35 cellular contexts compared by ENCODE assay signal in the genomic region with DNA sequence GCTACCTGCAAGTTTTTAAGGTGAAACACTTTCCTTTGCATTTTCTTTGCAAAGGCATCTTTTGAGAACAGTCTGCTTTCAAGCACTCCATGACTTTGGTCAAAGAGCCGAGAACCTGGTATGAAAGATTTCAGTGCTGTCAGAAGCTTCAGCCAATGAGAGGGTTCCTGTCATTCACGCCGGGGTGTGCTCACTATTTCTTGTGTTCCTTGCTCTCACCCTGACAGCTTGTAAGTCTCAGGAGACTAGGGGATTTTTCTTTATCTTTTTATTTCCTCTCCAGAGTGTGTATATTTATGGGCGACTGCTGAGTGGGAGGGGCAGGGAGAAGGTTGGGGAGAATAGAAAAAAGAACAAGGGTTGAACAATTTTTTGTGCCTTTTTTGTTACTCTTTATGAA.
"Had no signal": no experiment of that assay in that cellular context is flagged by ENCODE, and none has a peak within 500 bp of the region (broad histone marks: within the 10 kb centered on the region; RNA-seq: fewer than 3 reads in every experiment).

No MANE protein-coding gene starts in this region.

- H3K4me1 Mint-ChIP-seq: activated CD4-positive, alpha-beta T cell treated with anti-CD3 and anti-CD28 coated beads for 36 hours; activated naive CD4-positive, alpha-beta T cell treated with anti-CD3 and anti-CD28 coated beads, Interleukin-2, amount 10 ng/mL, durations not matched to agents 7 days and 5 days; activated naive CD8-positive, alpha-beta T cell treated with anti-CD3 and anti-CD28 coated beads, Interleukin-2, amount 10 ng/mL, durations not matched to agents 7 days and 5 days; naive thymus-derived CD4-positive, alpha-beta T cell; neural crest cell had no signal

- H3K36me3 Mint-ChIP-seq: activated naive CD4-positive, alpha-beta T cell treated with anti-CD3 and anti-CD28 coated beads, Interleukin-2, amount 10 ng/mL, durations not matched to agents 7 days and 5 days; activated naive CD8-positive, alpha-beta T cell treated with anti-CD3 and anti-CD28 coated beads, Interleukin-2, amount 10 ng/mL, durations not matched to agents 7 days and 5 days; brain; mesothelial cell of epicardium; naive thymus-derived CD4-positive, alpha-beta T cell had no signal

- H3K4me3 ChIP-seq: ascending aorta, cardiac muscle cell, coronary artery, dorsolateral prefrontal cortex, gastrocnemius medialis, psoas muscle, smooth muscle cell, suprapubic skin, tibial artery, upper lobe of right lung had no signal

- H3K27ac Mint-ChIP-seq: activated CD4-positive, alpha-beta T cell treated with anti-CD3 and anti-CD28 coated beads for 36 hours; activated naive CD4-positive, alpha-beta T cell treated with anti-CD3 and anti-CD28 coated beads, Interleukin-2, amount 10 ng/mL, durations not matched to agents 7 days and 5 days; activated naive CD8-positive, alpha-beta T cell treated with anti-CD3 and anti-CD28 coated beads, Interleukin-2, amount 10 ng/mL, durations not matched to agents 7 days and 5 days; activated T-cell treated with anti-CD3 and anti-CD28 coated beads, Interleukin-2, amount 50 U/mL, for 24 hours; brain; naive thymus-derived CD4-positive, alpha-beta T cell; T-helper 2 cell treated with Interferon-gamma antibody and Interleukin-4, amounts not matched to agents 5 μg/mL and 100 μg/mL, for 36 hours had no signal

- DNase-seq: activated CD4-positive, alpha-beta T cell treated with anti-CD3 and anti-CD28 coated beads for 36 hours; activated CD4-positive, alpha-beta T cell treated with anti-CD3 and anti-CD28 coated beads, Interleukin-2, amount 50 U/mL, for 4 hours; activated CD4-positive, CD25-positive, alpha-beta regulatory T cell; activated CD8-positive, alpha-beta memory T cell treated with anti-CD3 and anti-CD28 coated beads for 24 hours; activated CD8-positive, alpha-beta memory T cell treated with anti-CD3 and anti-CD28 coated beads, Interleukin-2, amount 50 U/mL, for 4 hours; activated gamma-delta T cell; activated naive CD4-positive, alpha-beta T cell treated with anti-CD3 and anti-CD28 coated beads, Interleukin-2, amount 10 ng/mL, durations not matched to agents 7 days and 5 days; activated naive CD8-positive, alpha-beta T cell treated with anti-CD3 and anti-CD28 coated beads, Interleukin-2, amount 10 ng/mL, durations not matched to agents 7 days and 5 days; activated T-cell treated with anti-CD3 and anti-CD28 coated beads, Interleukin-2, amount 50 U/mL, for 24 hours; dorsolateral prefrontal cortex; effector memory CD4-positive, alpha-beta T cell; erythroblast; gastrocnemius medialis; hippocampal formation; left cardiac atrium; mammary epithelial cell; naive thymus-derived CD4-positive, alpha-beta T cell; occipital lobe; psoas muscle; stimulated activated CD4-positive, alpha-beta T cell treated with anti-CD3 and anti-CD28 coated beads, Interleukin-1b, Interleukin-23, amount 100 ng/mL, for 48 hours; stimulated activated CD4-positive, alpha-beta T cell treated with anti-CD3 and anti-CD28 coated beads, Interleukin-4, amount 100 ng/mL, for 4 hours; stimulated activated CD8-positive, alpha-beta memory T cell treated with anti-CD3 and anti-CD28 coated beads, Interleukin-4, amount 100 ng/mL, for 48 hours; stimulated activated naive CD4-positive, alpha-beta T cell; tibial artery; upper lobe of right lung had no signal

- H3K36me3 ChIP-seq: ascending aorta, cardiac muscle cell, gastrocnemius medialis, suprapubic skin, tibial artery, upper lobe of right lung had no signal

- ATAC-seq: activated CD4-positive, alpha-beta T cell treated with anti-CD3 and anti-CD28 coated beads for 36 hours; gastrocnemius medialis; left cardiac atrium; naive thymus-derived CD4-positive, alpha-beta T cell; psoas muscle; upper lobe of right lung had no signal

- H3K27me3 ChIP-seq: ascending aorta, cardiac muscle cell, gastrocnemius medialis, suprapubic skin, tibial artery, upper lobe of right lung had no signal

- H3K79me2 ChIP-seq: parathyroid adenoma had no signal

- H3K4me1 ChIP-seq: ascending aorta, gastrocnemius medialis, parathyroid adenoma, psoas muscle, suprapubic skin, tibial artery, upper lobe of right lung had no signal

- H3K9ac ChIP-seq: parathyroid adenoma had no signal

- H3K4me2 ChIP-seq: smooth muscle cell had no signal

- H3K27ac ChIP-seq: ascending aorta, cardiac muscle cell, coronary artery, dorsolateral prefrontal cortex, gastrocnemius medialis, parathyroid adenoma, psoas muscle, suprapubic skin, tibial artery, upper lobe of right lung had no signal

- H3K9me3 Mint-ChIP-seq: activated naive CD4-positive, alpha-beta T cell treated with anti-CD3 and anti-CD28 coated beads, Interleukin-2, amount 10 ng/mL, durations not matched to agents 7 days and 5 days; activated naive CD8-positive, alpha-beta T cell treated with anti-CD3 and anti-CD28 coated beads, Interleukin-2, amount 10 ng/mL, durations not matched to agents 7 days and 5 days; activated T-cell treated with anti-CD3 and anti-CD28 coated beads, Interleukin-2, amount 50 U/mL, for 24 hours; brain; mesothelial cell of epicardium; neural crest cell; T-helper 2 cell treated with Interferon-gamma antibody and Interleukin-4, amounts not matched to agents 5 μg/mL and 100 μg/mL, for 36 hours had no signal

- H3K9me3 ChIP-seq: ascending aorta, gastrocnemius medialis, psoas muscle, suprapubic skin, tibial artery, upper lobe of right lung had no signal

- H3K27me3 Mint-ChIP-seq: activated CD4-positive, alpha-beta T cell treated with anti-CD3 and anti-CD28 coated beads for 36 hours; activated naive CD4-positive, alpha-beta T cell treated with anti-CD3 and anti-CD28 coated beads, Interleukin-2, amount 10 ng/mL, durations not matched to agents 7 days and 5 days; activated naive CD8-positive, alpha-beta T cell treated with anti-CD3 and anti-CD28 coated beads, Interleukin-2, amount 10 ng/mL, durations not matched to agents 7 days and 5 days; activated T-cell treated with anti-CD3 and anti-CD28 coated beads, Interleukin-2, amount 50 U/mL, for 24 hours had no signal

- H3K4me3 Mint-ChIP-seq: activated CD4-positive, alpha-beta T cell treated with anti-CD3 and anti-CD28 coated beads for 36 hours; activated naive CD4-positive, alpha-beta T cell treated with anti-CD3 and anti-CD28 coated beads, Interleukin-2, amount 10 ng/mL, durations not matched to agents 7 days and 5 days; activated naive CD8-positive, alpha-beta T cell treated with anti-CD3 and anti-CD28 coated beads, Interleukin-2, amount 10 ng/mL, durations not matched to agents 7 days and 5 days; activated T-cell treated with anti-CD3 and anti-CD28 coated beads, Interleukin-2, amount 50 U/mL, for 24 hours; brain; mesothelial cell of epicardium; naive thymus-derived CD4-positive, alpha-beta T cell; neural crest cell; T-helper 2 cell treated with Interferon-gamma antibody and Interleukin-4, amounts not matched to agents 5 μg/mL and 100 μg/mL, for 36 hours had no signal

- H2AFZ ChIP-seq: parathyroid adenoma had no signal
